In genomic region chr9:4987996-4988421, GRCh38 we compare ENCODE assay signal across 9 cellular contexts. TPM values are rescaled to one million over a fixed set of nuclear protein-coding genes. Genes with fewer than 3 reads are reported as not detected.
DNase-seq lines count a peak whose midpoint lies in the region; ATAC-seq and TF ChIP-seq lines count a peak whose summit lies in the region.
"Had no signal": no experiment of that assay in that cellular context is flagged by ENCODE, and none has a peak within 500 bp of the region (broad histone marks: within the 10 kb centered on the region; RNA-seq: fewer than 3 reads in every experiment).

No MANE protein-coding gene starts in this region.

- H2AFZ ChIP-seq in H9 (ENCODE audit: low read length) = no peak overlapping the region
- H2AFZ ChIP-seq in neuronal stem cell (ENCODE audit: low read length) = no peak overlapping the region

- no CpG with 5 or more reads among the region's 2 CpGs for WGBS in H9 (ENCODE audit: extremely low coverage, insufficient read length, low lambda C conversion rate)
- WGBS in neuronal stem cell (ENCODE audit: extremely low coverage in 2 of 2, insufficient read length in 2 of 2, insufficient replicate concordance in 1 of 2), 2 donors = no CpG with 5 or more reads among the region's 2 CpGs

- H2BK12ac ChIP-seq in H9 (ENCODE audit: insufficient read length, low read depth, low read length) = no peak overlapping the region
- no peak overlapping the region for H2BK12ac ChIP-seq in neuronal stem cell (ENCODE audit: low read length)

- H3K79me2 ChIP-seq in H9 (ENCODE audit: insufficient read depth, low read length) = no peaks in the 10 kb centered on the region

- no peaks in the 10 kb centered on the region for H3K79me1 ChIP-seq in H9 (ENCODE audit: insufficient read depth, low read depth, low read length, poor library complexity, severe bottlenecking)
- no peaks in the 10 kb centered on the region for H3K79me1 ChIP-seq in neuronal stem cell (ENCODE audit: low read depth, low read length)

- no peak overlapping the region for H3T11ph ChIP-seq in H9 (ENCODE audit: low read length)

- H3K4me1 ChIP-seq in H9 (ENCODE audit: insufficient read depth, low read length) (peaks cover 3% of the 10 kb centered on the region; the same call in 1 of the 2 replicates), neuronal stem cell (ENCODE audit: control insufficient read depth in 2 of 2, insufficient read depth in 1 of 2, low read depth in 1 of 2, low read length in 2 of 2) (peaks cover 1 to 9% of the 10 kb centered on the region in 2 donors)

- DNase-seq in C1 segment of cervical spinal cord (lab: John Stamatoyannopoulos, UW) = peak in 9 of 14 donors; percentile 0 to 44 (median 25)
- peak; percentile 71 for DNase-seq in H9
- peak; percentile 36 for DNase-seq in NCI-H524 treated with DMSO at 0.1 percent for 48 hours (lab: John Stamatoyannopoulos, UW)
- DNase-seq in activated CD4-positive, alpha-beta memory T cell treated with anti-CD3 and anti-CD28 coated beads, Interleukin-2, amount 10 ng/mL, durations not matched to agents 7 days and 5 days = peak; percentile 54
- DNase-seq in epithelial cell of proximal tubule (ENCODE audit: low read depth) = peak; percentile 27
- peak; percentile 77 for DNase-seq in neuronal stem cell (ENCODE audit: low spot score)

- H3K14ac ChIP-seq in H9 (ENCODE audit: insufficient read depth, low read length) (no peak overlapping the region), neuronal stem cell (ENCODE audit: low read length) (no peak overlapping the region)

- H2BK20ac ChIP-seq in H9 (ENCODE audit: low read depth, low read length, poor library complexity, severe bottlenecking) = no peak overlapping the region

- POLR2A ChIA-PET in activated CD4-positive, alpha-beta memory T cell treated with anti-CD3 and anti-CD28 coated beads, Interleukin-2, amount 10 ng/mL, durations not matched to agents 7 days and 5 days (lab: Charles Lee) = interaction anchor here (0.8 to 2.5 kb wide), 6 partner anchors 24 to 229 kb away, joined by 3 to 10 read pairs (median 5); partner anchors contain the start of gene RCL1

- no peak overlapping the region for H4K8ac ChIP-seq in H9 (replicated peaks; ENCODE audit: insufficient read length, low read depth, low read length)
- H4K8ac ChIP-seq in neuronal stem cell (ENCODE audit: low read depth, low read length) = no peak overlapping the region

- H4K91ac ChIP-seq in H9 (ENCODE audit: insufficient read length, low read depth, low read length) (no peak overlapping the region), neuronal stem cell (ENCODE audit: low read depth, low read length, poor library complexity) (no peak overlapping the region)

- peaks cover 0 to 3% of the 10 kb centered on the region in 2 donors for H3K36me3 ChIP-seq in neuronal stem cell (replicated peaks in 1 of 2; ENCODE audit: control insufficient read depth in 2 of 2, insufficient read depth in 2 of 2, low read length in 2 of 2)

- H3K4me3 Mint-ChIP-seq in H9 = no peak overlapping the region
- no peak overlapping the region for H3K4me3 Mint-ChIP-seq in activated CD4-positive, alpha-beta memory T cell treated with anti-CD3 and anti-CD28 coated beads, Interleukin-2, amount 10 ng/mL, durations not matched to agents 7 days and 5 days

- H2BK120ac ChIP-seq in H9 (ENCODE audit: low read depth, low read length, poor library complexity, severe bottlenecking) (no peak overlapping the region), neuronal stem cell (ENCODE audit: low read depth, low read length) (no peak overlapping the region)

- H4K20me1 ChIP-seq in H9 (ENCODE audit: control insufficient read depth, insufficient read depth, insufficient read length) = no peaks in the 10 kb centered on the region

- H3K4ac ChIP-seq in H9 (ENCODE audit: low read depth, low read length) (no peak overlapping the region), neuronal stem cell (ENCODE audit: low read length) (no peak overlapping the region)

- H3K36me3 Mint-ChIP-seq in H9 (ENCODE audit: insufficient read depth in 1 of 3, low read depth in 3 of 3) = peaks cover 12% of the 10 kb centered on the region in 3 experiments
- peaks cover 28% of the 10 kb centered on the region for H3K36me3 Mint-ChIP-seq in activated CD4-positive, alpha-beta memory T cell treated with anti-CD3 and anti-CD28 coated beads, Interleukin-2, amount 10 ng/mL, durations not matched to agents 7 days and 5 days (ENCODE audit: low read depth)

- ATAC-seq in GM18909 (IDR thresholded peaks at IDR 0.05; ENCODE audit: poor library complexity, unreplicated experiment) (no peak), HG03521 (IDR thresholded peaks at IDR 0.05; ENCODE audit: unreplicated experiment) (no peak)

- H3K4me1 Mint-ChIP-seq in H9 = peaks cover 15 to 17% of the 10 kb centered on the region in 2 experiments
- H3K4me1 Mint-ChIP-seq in activated CD4-positive, alpha-beta memory T cell treated with anti-CD3 and anti-CD28 coated beads, Interleukin-2, amount 10 ng/mL, durations not matched to agents 7 days and 5 days = peaks cover 44% of the 10 kb centered on the region

- H3K4me2 ChIP-seq in H9 (ENCODE audit: insufficient read depth, insufficient read length, low read length) (no peak overlapping the region), neuronal stem cell (ENCODE audit: insufficient read depth, low read length, poor library complexity, severe bottlenecking) (no peak overlapping the region)

- H3K9me3 ChIP-seq in H9 (ENCODE audit: control insufficient read depth, low read depth, low read length) (peaks cover 9% of the 10 kb centered on the region), neuronal stem cell (replicated peaks in 1 of 2; ENCODE audit: control insufficient read depth in 2 of 2, insufficient read depth in 1 of 2, low read depth in 1 of 2, low read length in 2 of 2) (peaks cover 2 to 5% of the 10 kb centered on the region in 2 donors)

- H3K23me2 ChIP-seq in H9 (ENCODE audit: insufficient read length, low read depth, low read length, poor library complexity, severe bottlenecking) = peaks cover 12% of the 10 kb centered on the region

- no peak overlapping the region for H2AK5ac ChIP-seq in H9 (ENCODE audit: insufficient read length, low read length)
- H2AK5ac ChIP-seq in neuronal stem cell (ENCODE audit: low read depth, low read length) = no peak overlapping the region

- no peak overlapping the region for H3K27ac ChIP-seq in H9 (ENCODE audit: insufficient read length, low read depth, low read length)
- H3K27ac ChIP-seq in neuronal stem cell (replicated peaks; ENCODE audit: low read length) = no peak overlapping the region

- H3K18ac ChIP-seq in H9 (ENCODE audit: insufficient read length, low read depth, low read length) (no peak overlapping the region), neuronal stem cell (ENCODE audit: low read length) (no peak overlapping the region)

- H3K9ac ChIP-seq in H9 (ENCODE audit: extremely low read depth, insufficient read length, low read length) (no peak overlapping the region), neuronal stem cell (ENCODE audit: low read depth, low read length, poor library complexity) (no peak overlapping the region)

- H3K56ac ChIP-seq in H9 (ENCODE audit: insufficient read length, low read depth, low read length) = no peak overlapping the region

- H2BK15ac ChIP-seq in H9 (ENCODE audit: low read depth, low read length) = no peak overlapping the region
- H2BK15ac ChIP-seq in neuronal stem cell (ENCODE audit: low read length) = no peak overlapping the region

- no peak overlapping the region for H3K4me3 ChIP-seq in epithelial cell of proximal tubule (ENCODE audit: low read depth, low read length)
- H3K4me3 ChIP-seq in neuronal stem cell (ENCODE audit: low read length in 2 of 2) = no peak overlapping the region

- TF ChIP-seq CTCF in H9 (conservative IDR thresholded peaks at IDR 0.05) (peak; percentile 81), epithelial cell of proximal tubule (conservative IDR thresholded peaks at IDR 0.05; ENCODE audit: low read depth, low read length) (peak; percentile 81)

- H3K9me3 Mint-ChIP-seq in H9 = peaks cover 6 to 7% of the 10 kb centered on the region in 2 experiments; a peak in 3 of 5 replicates
- peaks cover 12% of the 10 kb centered on the region for H3K9me3 Mint-ChIP-seq in activated CD4-positive, alpha-beta memory T cell treated with anti-CD3 and anti-CD28 coated beads, Interleukin-2, amount 10 ng/mL, durations not matched to agents 7 days and 5 days
- H3K9me3 Mint-ChIP-seq: IgD-negative memory B cell had no signal

- H4K5ac ChIP-seq in H9 (ENCODE audit: insufficient read length, low read depth, low read length) = no peak overlapping the region

- H3K27me3 ChIP-seq in H9 (ENCODE audit: insufficient read depth, low read length) (no peaks in the 10 kb centered on the region; the same call in 1 of the 2 replicates), neuronal stem cell (ENCODE audit: control insufficient read depth in 3 of 3, insufficient read depth in 3 of 3, low read depth in 1 of 3, low read length in 3 of 3) (peaks cover 0 to 2% (median 0%) of the 10 kb centered on the region in 3 experiments)

- H3K27me3 Mint-ChIP-seq in H9 (ENCODE audit: low read depth) = peaks cover 14% of the 10 kb centered on the region
- H3K27me3 Mint-ChIP-seq in activated CD4-positive, alpha-beta memory T cell treated with anti-CD3 and anti-CD28 coated beads, Interleukin-2, amount 10 ng/mL, durations not matched to agents 7 days and 5 days = no peaks in the 10 kb centered on the region
- H3K27me3 Mint-ChIP-seq: IgD-negative memory B cell had no signal

- CTCF ChIA-PET in activated CD4-positive, alpha-beta memory T cell treated with anti-CD3 and anti-CD28 coated beads, Interleukin-2, amount 10 ng/mL, durations not matched to agents 7 days and 5 days (lab: Charles Lee) = interaction anchor here (0.9 to 5.8 kb wide), 22 partner anchors 9 to 613 kb away, joined by 3 to 54 read pairs (median 4); partner anchors contain the start of gene RCL1

- H2BK5ac ChIP-seq in H9 (ENCODE audit: insufficient read length, low read length) = no peak overlapping the region
- no peak overlapping the region for H2BK5ac ChIP-seq in neuronal stem cell (ENCODE audit: low read length)

- no peak overlapping the region for H3K23ac ChIP-seq in H9 (ENCODE audit: insufficient read length, low read depth, low read length)
- H3K23ac ChIP-seq in neuronal stem cell (ENCODE audit: low read depth, low read length, poor library complexity) = no peak overlapping the region

- no peak overlapping the region for H3K27ac Mint-ChIP-seq in H9
- H3K27ac Mint-ChIP-seq in activated CD4-positive, alpha-beta memory T cell treated with anti-CD3 and anti-CD28 coated beads, Interleukin-2, amount 10 ng/mL, durations not matched to agents 7 days and 5 days = no peak overlapping the region

RNA-seq across cellular contexts. Expression of gene JAK2, which starts 2.9 kb away (rescaled TPM):
- 3.4 and 4.0 TPM in 2 replicates for total RNA-seq in H9 (2021)
- 10 to 100 TPM; 27.2 to 30.0 TPM for total RNA-seq in activated CD4-positive, alpha-beta memory T cell treated with anti-CD3 and anti-CD28 coated beads, Interleukin-2, amount 10 ng/mL, durations not matched to agents 7 days and 5 days
- total RNA-seq in epithelial cell of proximal tubule = 3.0 and 7.1 TPM in 2 replicates
- polyA plus RNA-seq in neuronal stem cell (2013, experiment 1 of 2) = 1.5 TPM
- 1.4 TPM for polyA plus RNA-seq in neuronal stem cell (2013, experiment 2 of 2)

Comparison
In these comparisons a context has a peak if more than half of its experiments do, and no peak if none do; other contexts are left out.
1. DNase-seq: peak in every context shown above with its lines; median percentile 77 in neuronal stem cell; 71 in H9; 54 in activated CD4-positive, alpha-beta memory T cell treated with anti-CD3 and anti-CD28 coated beads, Interleukin-2, amount 10 ng/mL, durations not matched to agents 7 days and 5 days; 36 in NCI-H524 treated with DMSO at 0.1 percent for 48 hours; 27 in epithelial cell of proximal tubule; 25 in C1 segment of cervical spinal cord.